ENCODE assay signal across 23 cellular contexts in the genomic region with DNA sequence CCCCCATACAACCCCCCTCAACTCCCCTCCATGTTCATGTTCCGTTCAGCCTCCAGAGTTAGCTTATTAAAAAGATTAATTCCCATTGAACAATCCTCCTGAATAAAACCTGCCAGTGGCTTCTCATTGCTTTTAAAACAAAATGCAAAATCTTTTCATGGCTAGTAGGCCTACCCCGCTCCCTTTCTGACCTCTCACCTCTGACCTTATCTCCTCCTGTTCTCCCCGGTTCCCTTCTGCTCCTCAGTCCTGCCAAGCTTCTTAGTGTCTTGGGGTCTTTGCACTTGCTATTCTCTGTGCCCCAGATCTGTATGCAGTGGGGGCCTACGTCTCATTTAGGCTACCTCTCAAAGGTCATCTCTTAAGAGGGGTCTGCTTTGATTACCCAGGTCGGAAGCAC.
"Had no signal": no experiment of that assay in that cellular context is flagged by ENCODE, and none has a peak within 500 bp of the region (broad histone marks: within the 10 kb centered on the region; RNA-seq: fewer than 3 reads in every experiment).

No MANE protein-coding gene starts in this region.

- DNase-seq: colonic mucosa; effector CD4-positive, alpha-beta T cell; endodermal cell; erythroblast; foreskin keratinocyte; kidney; left cardiac atrium; left ventricle myocardium inferior; lower lobe of right lung; mesendoderm; naive thymus-derived CD4-positive, alpha-beta T cell; psoas muscle; retina; right lobe of liver; stimulated activated CD4-positive, alpha-beta T cell treated with anti-CD3 and anti-CD28 coated beads, Interleukin-4, amount 100 ng/mL, for 1 hour; stimulated activated CD8-positive, alpha-beta memory T cell treated with anti-CD3 and anti-CD28 coated beads, Interleukin-4, amount 100 ng/mL, for 48 hours; stimulated activated naive CD8-positive, alpha-beta T cell treated with anti-CD3 and anti-CD28 coated beads, Interleukin-15, Interleukin-2, amounts not matched to agents 100 U/mL and 50 U/mL, for 24 hours; thyroid gland; upper lobe of right lung had no signal

- H3K4me3 Mint-ChIP-seq: endodermal cell; naive thymus-derived CD4-positive, alpha-beta T cell; stimulated activated effector memory CD8-positive, alpha-beta T cell treated with anti-CD3 and anti-CD28 coated beads, Interleukin-12 subunit alpha, Interleukin-12 subunit beta, amount 100 ng/mL, for 72 hours had no signal

- H3K36me3 ChIP-seq: colonic mucosa, left ventricle myocardium inferior, lower lobe of right lung, right lobe of liver, suprapubic skin, thyroid gland, upper lobe of right lung, vagina had no signal

- H3K27ac Mint-ChIP-seq: endodermal cell; naive thymus-derived CD4-positive, alpha-beta T cell; stimulated activated effector memory CD8-positive, alpha-beta T cell treated with anti-CD3 and anti-CD28 coated beads, Interleukin-12 subunit alpha, Interleukin-12 subunit beta, amount 100 ng/mL, for 72 hours had no signal

- ATAC-seq: foreskin keratinocyte; left cardiac atrium; lower lobe of right lung; naive thymus-derived CD4-positive, alpha-beta T cell; psoas muscle; right lobe of liver; stimulated activated effector memory CD8-positive, alpha-beta T cell treated with anti-CD3 and anti-CD28 coated beads, Interleukin-12 subunit alpha, Interleukin-12 subunit beta, amount 100 ng/mL, for 72 hours; stimulated activated naive CD8-positive, alpha-beta T cell treated with anti-CD3 and anti-CD28 coated beads, Interleukin-15, Interleukin-2, amounts not matched to agents 100 U/mL and 50 U/mL, for 24 hours; upper lobe of right lung had no signal

- H3K9me3 ChIP-seq: colonic mucosa, left ventricle myocardium inferior, lower lobe of right lung, psoas muscle, right lobe of liver, suprapubic skin, thyroid gland, upper lobe of right lung, vagina had no signal

- H3K79me2 ChIP-seq: parathyroid adenoma had no signal

- H3K27me3 ChIP-seq: colonic mucosa, foreskin keratinocyte, right lobe of liver, suprapubic skin, thyroid gland, upper lobe of right lung, vagina had no signal

- H3K4me3 ChIP-seq: colonic mucosa, left ventricle myocardium inferior, lower lobe of right lung, psoas muscle, right lobe of liver, thyroid gland, upper lobe of right lung, vagina had no signal

- H3K4me1 ChIP-seq: colonic mucosa, left ventricle myocardium inferior, lower lobe of right lung, right lobe of liver, upper lobe of right lung had no signal

- H3K36me3 Mint-ChIP-seq: stimulated activated effector memory CD8-positive, alpha-beta T cell treated with anti-CD3 and anti-CD28 coated beads, Interleukin-12 subunit alpha, Interleukin-12 subunit beta, amount 100 ng/mL, for 72 hours had no signal

- H3K9ac ChIP-seq: parathyroid adenoma had no signal

- H3K27ac ChIP-seq: colonic mucosa, left ventricle myocardium inferior, lower lobe of right lung, parathyroid adenoma, psoas muscle, right lobe of liver, thyroid gland, upper lobe of right lung had no signal
